In the genomic region with DNA sequence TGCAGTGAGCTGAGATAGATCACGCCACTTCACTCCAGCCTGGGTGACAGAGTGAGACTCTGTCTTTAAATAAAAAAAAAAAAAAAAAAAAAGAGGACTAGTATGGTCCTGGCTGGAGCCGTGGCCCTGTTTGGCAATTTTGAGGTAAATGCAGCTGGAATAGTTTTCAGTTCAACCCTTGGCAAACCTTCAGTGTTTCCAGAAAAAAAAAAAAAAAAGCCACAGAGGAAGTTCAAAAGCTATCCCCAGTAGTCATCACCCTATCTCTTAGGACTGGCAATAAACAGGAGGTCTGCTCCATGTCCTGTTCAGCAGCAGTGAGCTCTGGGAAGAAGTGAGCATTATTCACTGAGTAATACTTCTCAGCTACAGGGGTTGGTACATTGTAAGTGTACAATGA, we compare ENCODE assay signal across 13 cellular contexts. TPM values are rescaled to one million over a fixed set of nuclear protein-coding genes. Genes with fewer than 3 reads are reported as not detected.
A peak's percentile ranks its signal among the peaks of the same experiment; 100 is the strongest.
DNase-seq lines count a peak whose midpoint lies in the region; ATAC-seq and TF ChIP-seq lines count a peak whose summit lies in the region.
"Had no signal": no experiment of that assay in that cellular context is flagged by ENCODE, and none has a peak within 500 bp of the region (broad histone marks: within the 10 kb centered on the region; RNA-seq: fewer than 3 reads in every experiment).

No MANE protein-coding gene starts in this region.

- no peaks in the 10 kb centered on the region for H3K36me3 ChIP-seq in Peyer's patch
- H3K36me3 ChIP-seq in prostate gland: no peaks in the 10 kb centered on the region

- TF ChIP-seq POLR2A in Peyer's patch (IDR thresholded peaks at IDR 0.05): no peak
- TF ChIP-seq POLR2A in prostate gland (IDR thresholded peaks at IDR 0.05): no peak

- TF ChIP-seq CTCF in Peyer's patch (IDR thresholded peaks at IDR 0.05): no peak
- no peak for TF ChIP-seq CTCF in prostate gland (IDR thresholded peaks at IDR 0.05)

- H3K4me1 ChIP-seq in Peyer's patch (peaks cover 0 to 24% (median 0%) of the 10 kb centered on the region in 4 donors), prostate gland (replicated peaks) (peaks cover 13% of the 10 kb centered on the region)

- intact Hi-C loops in prostate gland (cut with DNase I): no loop called here

- no peak for ATAC-seq in HG02885 (IDR thresholded peaks at IDR 0.05; ENCODE audit: poor library complexity, unreplicated experiment)
- ATAC-seq: foreskin keratinocyte had no signal

- WGBS in prostate gland: 55% methylated on average over 2 of the region's 2 CpGs

- DNase-seq in AG20443 (ENCODE audit: low spot score) (peak; percentile 64), Peyer's patch (no peak), fibroblast of the conjunctiva (ENCODE audit: low read depth) (peak; percentile 24), prostate gland (ENCODE audit: low spot score) (no peak), T1000 (lab: John Stamatoyannopoulos, UW) (no peak), DMS79 (lab: John Stamatoyannopoulos, UW) (no peak), dermis blood vessel endothelial cell (no peak)
- DNase-seq: amniotic stem cell; CD4-positive, CD25-positive, alpha-beta regulatory T cell had no signal

- H3K4me3 ChIP-seq in Peyer's patch (no peak overlapping the region), prostate gland (no peak overlapping the region)
- H3K4me3 ChIP-seq: lung had no signal

- no peaks in the 10 kb centered on the region for H3K9me3 ChIP-seq in Peyer's patch
- no peaks in the 10 kb centered on the region for H3K9me3 ChIP-seq in prostate gland

- H3K27ac ChIP-seq in Peyer's patch: peak overlapping the region in 3 of 4 donors; percentile 44 to 84 (median 74)
- peak overlapping the region; percentile 53 to 59 for H3K27ac ChIP-seq in prostate gland
- H3K27ac ChIP-seq: foreskin keratinocyte, HL-60 had no signal

- no peaks in the 10 kb centered on the region for H3K27me3 ChIP-seq in Peyer's patch
- no peaks in the 10 kb centered on the region for H3K27me3 ChIP-seq in prostate gland (replicated peaks; ENCODE audit: insufficient read depth)
- H3K27me3 ChIP-seq: foreskin keratinocyte had no signal

RNA-seq across cellular contexts. Expression of a gene that starts 56.8 kb away (rescaled TPM):
- total RNA-seq in Peyer's patch (10 to 100 TPM; 26.4 to 96.8 (median 61.2) TPM), prostate gland (10 to 100 TPM; 58.1 to 60.4 TPM), dermis blood vessel endothelial cell (32.4 and 50.5 TPM in 2 replicates)

Comparison
In these comparisons a context has a peak if more than half of its experiments do, and no peak if none do; other contexts are left out.
1. DNase-seq: peak in AG20443 (single experiment) and fibroblast of the conjunctiva (single experiment); none in Peyer's patch (0 of 3), prostate gland (single experiment), T1000 (single experiment), DMS79 (single experiment) and dermis blood vessel endothelial cell (single experiment).